In genomic region chr5:81852277-81853004, GRCh38 we compare ENCODE assay signal across 8 cellular contexts.
A peak's percentile ranks its signal among the peaks of the same experiment; 100 is the strongest.
DNase-seq lines count a peak whose midpoint lies in the region; ATAC-seq and TF ChIP-seq lines count a peak whose summit lies in the region.

No MANE protein-coding gene starts in this region.

- H3K9me3 Mint-ChIP-seq in activated CD4-positive, alpha-beta T cell treated with anti-CD3 and anti-CD28 coated beads for 36 hours (ENCODE audit: low read depth): no peaks in the 10 kb centered on the region
- H3K9me3 Mint-ChIP-seq in activated T-helper 1 cell treated with anti-CD3 and anti-CD28 coated beads, Interleukin-12 subunit alpha, Interleukin-12 subunit beta, Interleukin-2, Interleukin-4 antibody, amounts not matched to agents 30 ng/mL and 10 ng/mL and 1 ng/mL, durations not matched to agents 14 hours and 24 hours and 36 hours: no peaks in the 10 kb centered on the region

- H3K27ac ChIP-seq in heart left ventricle: peak overlapping the region; percentile 80 to 99 (median 92)

- DNase-seq in activated CD4-positive, alpha-beta T cell treated with anti-CD3 and anti-CD28 coated beads for 36 hours: peak; percentile 41
- DNase-seq in activated CD4-positive, alpha-beta T cell treated with anti-CD3 and anti-CD28 coated beads for 1 hour: no peak
- DNase-seq in NCI-H187 treated with DMSO at 0.1 percent for 48 hours (lab: John Stamatoyannopoulos, UW) (peak; percentile 49), heart left ventricle (peak in 4 of 5 donors; percentile 29 to 65 (median 32)), pons (ENCODE audit: low spot score) (peak; percentile 57), foreskin melanocyte (no peak)
- no peak for DNase-seq in activated T-helper 1 cell treated with anti-CD3 and anti-CD28 coated beads, Interleukin-12 subunit alpha, Interleukin-12 subunit beta, Interleukin-2, Interleukin-4 antibody, amounts not matched to agents 30 ng/mL and 10 ng/mL and 1 ng/mL, durations not matched to agents 14 hours and 24 hours and 36 hours (ENCODE audit: low spot score)

- intact Hi-C loops in activated CD4-positive, alpha-beta T cell treated with anti-CD3 and anti-CD28 coated beads for 36 hours (cut with DNase I, micrococcal nuclease): loop anchor here (1.0 to 10.0 kb wide), 8 partner anchors 101 to 550 kb away; partner anchors contain the start of genes ZCCHC9 (in 2 of the 2), RPS23 (in 1 of the 2) and SSBP2 (in 1 of the 2)
- intact Hi-C loops in activated T-helper 1 cell treated with anti-CD3 and anti-CD28 coated beads, Interleukin-12 subunit alpha, Interleukin-12 subunit beta, Interleukin-2, Interleukin-4 antibody, amounts not matched to agents 30 ng/mL and 10 ng/mL and 1 ng/mL, durations not matched to agents 14 hours and 24 hours and 36 hours (cut with micrococcal nuclease): loop anchor here (5.0 to 10.0 kb wide), 4 partner anchors 218 to 1225 kb away; partner anchors contain the start of genes TMEM167A, XRCC4 and ZCCHC9
- intact Hi-C loops in heart left ventricle (cut with DNase I): loop anchor here in 9 of 10 donors (1.0 to 10.0 kb wide), 13 partner anchors 65 to 428 kb away; partner anchors contain the start of genes ATG10 (in 8 of the 9) and SSBP2 (in 1 of the 9)

- CTCF ChIA-PET in activated CD4-positive, alpha-beta T cell treated with anti-CD3 and anti-CD28 coated beads for 36 hours (lab: Charles Lee): interaction anchor here (1.0 to 2.8 kb wide), 9 partner anchors 13 to 348 kb away, joined by 3 to 23 read pairs (median 3); partner anchors contain the start of gene SSBP2

- no peaks in the 10 kb centered on the region for H3K27me3 Mint-ChIP-seq in activated CD4-positive, alpha-beta T cell treated with anti-CD3 and anti-CD28 coated beads for 36 hours
- H3K27me3 Mint-ChIP-seq in activated T-helper 1 cell treated with anti-CD3 and anti-CD28 coated beads, Interleukin-12 subunit alpha, Interleukin-12 subunit beta, Interleukin-2, Interleukin-4 antibody, amounts not matched to agents 30 ng/mL and 10 ng/mL and 1 ng/mL, durations not matched to agents 14 hours and 24 hours and 36 hours (ENCODE audit: insufficient read depth): peaks cover 1% of the 10 kb centered on the region

- H3K4me3 Mint-ChIP-seq in activated CD4-positive, alpha-beta T cell treated with anti-CD3 and anti-CD28 coated beads for 36 hours: peak overlapping the region; percentile 78
- peak overlapping the region; percentile 79 for H3K4me3 Mint-ChIP-seq in activated T-helper 1 cell treated with anti-CD3 and anti-CD28 coated beads, Interleukin-12 subunit alpha, Interleukin-12 subunit beta, Interleukin-2, Interleukin-4 antibody, amounts not matched to agents 30 ng/mL and 10 ng/mL and 1 ng/mL, durations not matched to agents 14 hours and 24 hours and 36 hours

- TF ChIP-seq POLR2A in heart left ventricle (IDR thresholded peaks at IDR 0.05): no peak

- peak overlapping the region in 11 of 12 donors; percentile 23 to 71 (median 56) for H3K4me3 ChIP-seq in heart left ventricle

- peak overlapping the region; percentile 90 for H3K27ac Mint-ChIP-seq in activated CD4-positive, alpha-beta T cell treated with anti-CD3 and anti-CD28 coated beads for 36 hours
- H3K27ac Mint-ChIP-seq in activated T-helper 1 cell treated with anti-CD3 and anti-CD28 coated beads, Interleukin-12 subunit alpha, Interleukin-12 subunit beta, Interleukin-2, Interleukin-4 antibody, amounts not matched to agents 30 ng/mL and 10 ng/mL and 1 ng/mL, durations not matched to agents 14 hours and 24 hours and 36 hours: peak overlapping the region; percentile 78

- no peaks in the 10 kb centered on the region for H3K9me3 ChIP-seq in heart left ventricle

- 9 to 11% (median 11%) methylated on average over 25 to 26 of the region's 26 CpGs for WGBS in heart left ventricle, 4 donors

- H3K36me3 ChIP-seq in heart left ventricle: no peaks in the 10 kb centered on the region

- H3K4me1 ChIP-seq in heart left ventricle: peaks cover 0 to 83% (median 49%) of the 10 kb centered on the region in 12 donors

- TF ChIP-seq CTCF in heart left ventricle (IDR thresholded peaks at IDR 0.05): no peak

- no peaks in the 10 kb centered on the region for H3K36me3 Mint-ChIP-seq in activated CD4-positive, alpha-beta T cell treated with anti-CD3 and anti-CD28 coated beads for 36 hours (ENCODE audit: low read depth)
- no peaks in the 10 kb centered on the region for H3K36me3 Mint-ChIP-seq in activated T-helper 1 cell treated with anti-CD3 and anti-CD28 coated beads, Interleukin-12 subunit alpha, Interleukin-12 subunit beta, Interleukin-2, Interleukin-4 antibody, amounts not matched to agents 30 ng/mL and 10 ng/mL and 1 ng/mL, durations not matched to agents 14 hours and 24 hours and 36 hours (ENCODE audit: low read depth)

- POLR2A ChIA-PET in activated CD4-positive, alpha-beta T cell treated with anti-CD3 and anti-CD28 coated beads for 36 hours (lab: Charles Lee): interaction anchor here (0.6 to 1.7 kb wide), 4 partner anchors 71 to 118 kb away, joined by 3 to 21 read pairs (median 4); partner anchors contain the start of gene SSBP2

- H3K4me1 Mint-ChIP-seq in activated CD4-positive, alpha-beta T cell treated with anti-CD3 and anti-CD28 coated beads for 36 hours: peaks cover 42% of the 10 kb centered on the region
- peaks cover 47% of the 10 kb centered on the region for H3K4me1 Mint-ChIP-seq in activated T-helper 1 cell treated with anti-CD3 and anti-CD28 coated beads, Interleukin-12 subunit alpha, Interleukin-12 subunit beta, Interleukin-2, Interleukin-4 antibody, amounts not matched to agents 30 ng/mL and 10 ng/mL and 1 ng/mL, durations not matched to agents 14 hours and 24 hours and 36 hours (ENCODE audit: low read depth)

- no peaks in the 10 kb centered on the region for H3K27me3 ChIP-seq in heart left ventricle

- peak; percentile 22 for ATAC-seq in activated CD4-positive, alpha-beta T cell treated with anti-CD3 and anti-CD28 coated beads for 36 hours
- ATAC-seq in heart left ventricle (no peak), HG03520 (IDR thresholded peaks at IDR 0.05; ENCODE audit: unreplicated experiment) (no peak)

Comparison
In these comparisons a context has a peak if more than half of its experiments do, and no peak if none do; other contexts are left out.
1. DNase-seq: peak in activated CD4-positive, alpha-beta T cell treated with anti-CD3 and anti-CD28 coated beads for 36 hours (single experiment), NCI-H187 treated with DMSO at 0.1 percent for 48 hours (single experiment), heart left ventricle (4 of 5) and pons (single experiment); none in activated CD4-positive, alpha-beta T cell treated with anti-CD3 and anti-CD28 coated beads for 1 hour (single experiment), activated T-helper 1 cell treated with anti-CD3 and anti-CD28 coated beads, Interleukin-12 subunit alpha, Interleukin-12 subunit beta, Interleukin-2, Interleukin-4 antibody, amounts not matched to agents 30 ng/mL and 10 ng/mL and 1 ng/mL, durations not matched to agents 14 hours and 24 hours and 36 hours (single experiment) and foreskin melanocyte (single experiment).